ENCODE assay signal across 1 cellular context in the genomic region with DNA sequence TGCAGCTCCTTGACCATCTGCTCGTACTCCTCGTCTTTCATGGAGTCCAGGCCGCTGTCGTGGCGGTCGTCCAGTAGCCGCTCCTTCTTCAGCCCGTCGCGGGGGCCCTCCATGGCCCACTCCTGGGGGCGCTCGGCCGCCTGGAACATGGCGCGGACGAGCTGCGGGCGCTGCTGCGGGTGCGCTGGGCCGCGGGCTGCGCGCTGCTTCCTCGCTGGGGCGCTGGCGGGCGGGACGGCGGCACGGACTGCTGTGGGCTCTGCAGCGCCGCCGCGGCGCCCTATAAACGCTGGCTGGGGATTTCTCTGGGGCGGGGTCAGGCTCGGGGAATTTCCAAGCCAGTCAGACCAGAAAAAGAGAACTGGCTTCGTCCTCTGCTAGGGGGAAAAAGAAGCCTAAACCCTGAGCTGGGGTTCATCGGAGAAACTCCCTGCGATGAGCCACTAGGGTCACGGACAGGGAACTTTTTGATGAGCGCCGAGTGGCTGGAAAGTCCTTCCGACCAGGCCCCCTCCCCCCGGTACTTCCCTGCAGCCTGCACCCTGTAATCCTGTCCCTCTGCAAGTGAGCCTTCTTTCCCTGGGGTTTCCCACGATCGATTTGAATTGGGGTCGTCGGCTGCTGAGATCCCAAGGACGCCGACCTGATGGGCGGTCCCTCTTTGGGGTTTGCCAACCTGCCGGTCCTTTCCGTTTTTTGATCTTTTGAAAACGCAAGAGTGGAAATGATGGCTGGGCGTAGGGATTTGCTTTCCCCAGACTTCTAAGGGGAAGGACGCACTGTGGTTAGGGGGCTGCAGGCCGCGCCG.
TF ChIP-seq lines count a peak whose summit lies in the region.

A gene with protein sequence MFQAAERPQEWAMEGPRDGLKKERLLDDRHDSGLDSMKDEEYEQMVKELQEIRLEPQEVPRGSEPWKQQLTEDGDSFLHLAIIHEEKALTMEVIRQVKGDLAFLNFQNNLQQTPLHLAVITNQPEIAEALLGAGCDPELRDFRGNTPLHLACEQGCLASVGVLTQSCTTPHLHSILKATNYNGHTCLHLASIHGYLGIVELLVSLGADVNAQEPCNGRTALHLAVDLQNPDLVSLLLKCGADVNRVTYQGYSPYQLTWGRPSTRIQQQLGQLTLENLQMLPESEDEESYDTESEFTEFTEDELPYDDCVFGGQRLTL (minus strand): TSS at position 254 of the 808 bp plus-strand sequence. CDS start 105 bp downstream, at position 149.

TF ChIP-seq in HepG2, 621 proteins besides CTCF, POLR2A, EP300 and RAD21 (continued from another document and continues in another):
- TF ChIP-seq, protein P1, sequence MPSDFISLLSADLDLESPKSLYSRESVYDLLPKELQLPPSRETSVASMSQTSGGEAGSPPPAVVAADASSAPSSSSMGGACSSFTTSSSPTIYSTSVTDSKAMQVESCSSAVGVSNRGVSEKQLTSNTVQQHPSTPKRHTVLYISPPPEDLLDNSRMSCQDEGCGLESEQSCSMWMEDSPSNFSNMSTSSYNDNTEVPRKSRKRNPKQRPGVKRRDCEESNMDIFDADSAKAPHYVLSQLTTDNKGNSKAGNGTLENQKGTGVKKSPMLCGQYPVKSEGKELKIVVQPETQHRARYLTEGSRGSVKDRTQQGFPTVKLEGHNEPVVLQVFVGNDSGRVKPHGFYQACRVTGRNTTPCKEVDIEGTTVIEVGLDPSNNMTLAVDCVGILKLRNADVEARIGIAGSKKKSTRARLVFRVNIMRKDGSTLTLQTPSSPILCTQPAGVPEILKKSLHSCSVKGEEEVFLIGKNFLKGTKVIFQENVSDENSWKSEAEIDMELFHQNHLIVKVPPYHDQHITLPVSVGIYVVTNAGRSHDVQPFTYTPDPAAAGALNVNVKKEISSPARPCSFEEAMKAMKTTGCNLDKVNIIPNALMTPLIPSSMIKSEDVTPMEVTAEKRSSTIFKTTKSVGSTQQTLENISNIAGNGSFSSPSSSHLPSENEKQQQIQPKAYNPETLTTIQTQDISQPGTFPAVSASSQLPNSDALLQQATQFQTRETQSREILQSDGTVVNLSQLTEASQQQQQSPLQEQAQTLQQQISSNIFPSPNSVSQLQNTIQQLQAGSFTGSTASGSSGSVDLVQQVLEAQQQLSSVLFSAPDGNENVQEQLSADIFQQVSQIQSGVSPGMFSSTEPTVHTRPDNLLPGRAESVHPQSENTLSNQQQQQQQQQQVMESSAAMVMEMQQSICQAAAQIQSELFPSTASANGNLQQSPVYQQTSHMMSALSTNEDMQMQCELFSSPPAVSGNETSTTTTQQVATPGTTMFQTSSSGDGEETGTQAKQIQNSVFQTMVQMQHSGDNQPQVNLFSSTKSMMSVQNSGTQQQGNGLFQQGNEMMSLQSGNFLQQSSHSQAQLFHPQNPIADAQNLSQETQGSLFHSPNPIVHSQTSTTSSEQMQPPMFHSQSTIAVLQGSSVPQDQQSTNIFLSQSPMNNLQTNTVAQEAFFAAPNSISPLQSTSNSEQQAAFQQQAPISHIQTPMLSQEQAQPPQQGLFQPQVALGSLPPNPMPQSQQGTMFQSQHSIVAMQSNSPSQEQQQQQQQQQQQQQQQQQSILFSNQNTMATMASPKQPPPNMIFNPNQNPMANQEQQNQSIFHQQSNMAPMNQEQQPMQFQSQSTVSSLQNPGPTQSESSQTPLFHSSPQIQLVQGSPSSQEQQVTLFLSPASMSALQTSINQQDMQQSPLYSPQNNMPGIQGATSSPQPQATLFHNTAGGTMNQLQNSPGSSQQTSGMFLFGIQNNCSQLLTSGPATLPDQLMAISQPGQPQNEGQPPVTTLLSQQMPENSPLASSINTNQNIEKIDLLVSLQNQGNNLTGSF (CRISPR knock-in tag; IDR thresholded peaks at IDR 0.05), result peak; percentile 95
- TF ChIP-seq ZNF251 (CRISPR knock-in tag; IDR thresholded peaks at IDR 0.05) (0 out of 2 replicates have a peak, but pooled peaks have one; percentile 76), NAIF1 (CRISPR knock-in tag; IDR thresholded peaks at IDR 0.05; ENCODE audit: borderline replicate concordance) (no peak), TBL1XR1 (IDR thresholded peaks at IDR 0.05; ENCODE audit: borderline replicate concordance, low read length, partially characterized antibody) (peak; percentile 84), NR2C2 (CRISPR knock-in tag; IDR thresholded peaks at IDR 0.05; ENCODE audit: borderline replicate concordance) (peak; percentile 79), RFXANK (CRISPR knock-in tag; IDR thresholded peaks at IDR 0.05) (peak; percentile 32; the same call in 1 of the 2 replicates), JUND (CRISPR knock-in tag; IDR thresholded peaks at IDR 0.05) (peak; percentile 41; the same call in 1 of the 2 replicates), MBNL3 (CRISPR knock-in tag; conservative IDR thresholded peaks at IDR 0.05) (no peak), ZNF3 (CRISPR knock-in tag; IDR thresholded peaks at IDR 0.05) (peak; percentile 49; the same call in 1 of the 2 replicates), ZNF446 (CRISPR knock-in tag; IDR thresholded peaks at IDR 0.05) (peak; percentile 91), NBN (conservative IDR thresholded peaks at IDR 0.05) (no peak), ARID2 (CRISPR knock-in tag; IDR thresholded peaks at IDR 0.05; ENCODE audit: borderline replicate concordance) (peak; percentile 85; the same call in 1 of the 2 replicates), ZNF343 (CRISPR knock-in tag; IDR thresholded peaks at IDR 0.05) (peak; percentile 74; the same call in 1 of the 2 replicates), PCBP2 (optimal IDR thresholded peaks at IDR 0.05; ENCODE audit: low read depth, low read length, poor library complexity, severe bottlenecking) (peak; percentile 87), ZNF484 (CRISPR knock-in tag; IDR thresholded peaks at IDR 0.05; ENCODE audit: borderline replicate concordance, low read depth) (no peak), MYC (CRISPR knock-in tag; IDR thresholded peaks at IDR 0.05; ENCODE audit: borderline replicate concordance) (peak; percentile 64), DPF2 (CRISPR knock-in tag; IDR thresholded peaks at IDR 0.05; ENCODE audit: borderline replicate concordance, low read depth) (peak; percentile 70), TBX2 (CRISPR knock-in tag; IDR thresholded peaks at IDR 0.05; ENCODE audit: borderline replicate concordance) (peak; percentile 54), SCMH1 (CRISPR knock-in tag; IDR thresholded peaks at IDR 0.05; ENCODE audit: borderline replicate concordance) (no peak), NR1H2 (CRISPR knock-in tag; IDR thresholded peaks at IDR 0.05; ENCODE audit: borderline replicate concordance, low read depth) (peak; percentile 62; the same call in 1 of the 2 replicates), KDM2A (CRISPR knock-in tag; IDR thresholded peaks at IDR 0.05; ENCODE audit: borderline replicate concordance, low read depth) (peak; percentile 89), PHB2 (IDR thresholded peaks at IDR 0.05; ENCODE audit: partially characterized antibody) (no peak), NCOA2 (CRISPR knock-in tag; IDR thresholded peaks at IDR 0.05) (peak; percentile 73), ZNF235 (CRISPR knock-in tag; IDR thresholded peaks at IDR 0.05; ENCODE audit: borderline replicate concordance) (peak; percentile 90), ZNF562 (CRISPR knock-in tag; IDR thresholded peaks at IDR 0.05; ENCODE audit: borderline replicate concordance) (no peak), KLF12 (CRISPR knock-in tag; IDR thresholded peaks at IDR 0.05; ENCODE audit: borderline replicate concordance) (peak; percentile 83), ZNF776 (CRISPR knock-in tag; IDR thresholded peaks at IDR 0.05) (peak; percentile 83; the same call in 1 of the 2 replicates), ZNF782 (CRISPR knock-in tag; IDR thresholded peaks at IDR 0.05; ENCODE audit: borderline replicate concordance) (no peak; the same call in 1 of the 2 replicates), HOXA3 (CRISPR knock-in tag; IDR thresholded peaks at IDR 0.05) (peak; percentile 88), EHMT2 (IDR thresholded peaks at IDR 0.05; ENCODE audit: borderline replicate concordance, low read depth, low read length) (no peak), ZNF7 (CRISPR knock-in tag; IDR thresholded peaks at IDR 0.05) (peak; percentile 35; the same call in 1 of the 2 replicates), FOXM1 (CRISPR knock-in tag; IDR thresholded peaks at IDR 0.05) (peak; percentile 84; the same call in 1 of the 2 replicates), ZNF460 (CRISPR knock-in tag; IDR thresholded peaks at IDR 0.05; ENCODE audit: borderline replicate concordance) (peak; percentile 56; the same call in 1 of the 2 replicates)
- TF ChIP-seq, protein P2, sequence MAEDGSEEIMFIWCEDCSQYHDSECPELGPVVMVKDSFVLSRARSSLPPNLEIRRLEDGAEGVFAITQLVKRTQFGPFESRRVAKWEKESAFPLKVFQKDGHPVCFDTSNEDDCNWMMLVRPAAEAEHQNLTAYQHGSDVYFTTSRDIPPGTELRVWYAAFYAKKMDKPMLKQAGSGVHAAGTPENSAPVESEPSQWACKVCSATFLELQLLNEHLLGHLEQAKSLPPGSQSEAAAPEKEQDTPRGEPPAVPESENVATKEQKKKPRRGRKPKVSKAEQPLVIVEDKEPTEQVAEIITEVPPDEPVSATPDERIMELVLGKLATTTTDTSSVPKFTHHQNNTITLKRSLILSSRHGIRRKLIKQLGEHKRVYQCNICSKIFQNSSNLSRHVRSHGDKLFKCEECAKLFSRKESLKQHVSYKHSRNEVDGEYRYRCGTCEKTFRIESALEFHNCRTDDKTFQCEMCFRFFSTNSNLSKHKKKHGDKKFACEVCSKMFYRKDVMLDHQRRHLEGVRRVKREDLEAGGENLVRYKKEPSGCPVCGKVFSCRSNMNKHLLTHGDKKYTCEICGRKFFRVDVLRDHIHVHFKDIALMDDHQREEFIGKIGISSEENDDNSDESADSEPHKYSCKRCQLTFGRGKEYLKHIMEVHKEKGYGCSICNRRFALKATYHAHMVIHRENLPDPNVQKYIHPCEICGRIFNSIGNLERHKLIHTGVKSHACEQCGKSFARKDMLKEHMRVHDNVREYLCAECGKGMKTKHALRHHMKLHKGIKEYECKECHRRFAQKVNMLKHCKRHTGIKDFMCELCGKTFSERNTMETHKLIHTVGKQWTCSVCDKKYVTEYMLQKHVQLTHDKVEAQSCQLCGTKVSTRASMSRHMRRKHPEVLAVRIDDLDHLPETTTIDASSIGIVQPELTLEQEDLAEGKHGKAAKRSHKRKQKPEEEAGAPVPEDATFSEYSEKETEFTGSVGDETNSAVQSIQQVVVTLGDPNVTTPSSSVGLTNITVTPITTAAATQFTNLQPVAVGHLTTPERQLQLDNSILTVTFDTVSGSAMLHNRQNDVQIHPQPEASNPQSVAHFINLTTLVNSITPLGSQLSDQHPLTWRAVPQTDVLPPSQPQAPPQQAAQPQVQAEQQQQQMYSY (CRISPR knock-in tag; IDR thresholded peaks at IDR 0.05), result peak; percentile 86
- TF ChIP-seq, protein P3, sequence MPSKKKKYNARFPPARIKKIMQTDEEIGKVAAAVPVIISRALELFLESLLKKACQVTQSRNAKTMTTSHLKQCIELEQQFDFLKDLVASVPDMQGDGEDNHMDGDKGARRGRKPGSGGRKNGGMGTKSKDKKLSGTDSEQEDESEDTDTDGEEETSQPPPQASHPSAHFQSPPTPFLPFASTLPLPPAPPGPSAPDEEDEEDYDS (CRISPR knock-in tag; IDR thresholded peaks at IDR 0.05), result peak; percentile 99
- TF ChIP-seq, protein P4, sequence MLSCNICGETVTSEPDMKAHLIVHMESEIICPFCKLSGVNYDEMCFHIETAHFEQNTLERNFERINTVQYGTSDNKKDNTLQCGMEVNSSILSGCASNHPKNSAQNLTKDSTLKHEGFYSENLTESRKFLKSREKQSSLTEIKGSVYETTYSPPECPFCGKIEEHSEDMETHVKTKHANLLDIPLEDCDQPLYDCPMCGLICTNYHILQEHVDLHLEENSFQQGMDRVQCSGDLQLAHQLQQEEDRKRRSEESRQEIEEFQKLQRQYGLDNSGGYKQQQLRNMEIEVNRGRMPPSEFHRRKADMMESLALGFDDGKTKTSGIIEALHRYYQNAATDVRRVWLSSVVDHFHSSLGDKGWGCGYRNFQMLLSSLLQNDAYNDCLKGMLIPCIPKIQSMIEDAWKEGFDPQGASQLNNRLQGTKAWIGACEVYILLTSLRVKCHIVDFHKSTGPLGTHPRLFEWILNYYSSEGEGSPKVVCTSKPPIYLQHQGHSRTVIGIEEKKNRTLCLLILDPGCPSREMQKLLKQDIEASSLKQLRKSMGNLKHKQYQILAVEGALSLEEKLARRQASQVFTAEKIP (CRISPR knock-in tag; IDR thresholded peaks at IDR 0.05; ENCODE audit: borderline replicate concordance), result no peak
- TF ChIP-seq, protein P5, sequence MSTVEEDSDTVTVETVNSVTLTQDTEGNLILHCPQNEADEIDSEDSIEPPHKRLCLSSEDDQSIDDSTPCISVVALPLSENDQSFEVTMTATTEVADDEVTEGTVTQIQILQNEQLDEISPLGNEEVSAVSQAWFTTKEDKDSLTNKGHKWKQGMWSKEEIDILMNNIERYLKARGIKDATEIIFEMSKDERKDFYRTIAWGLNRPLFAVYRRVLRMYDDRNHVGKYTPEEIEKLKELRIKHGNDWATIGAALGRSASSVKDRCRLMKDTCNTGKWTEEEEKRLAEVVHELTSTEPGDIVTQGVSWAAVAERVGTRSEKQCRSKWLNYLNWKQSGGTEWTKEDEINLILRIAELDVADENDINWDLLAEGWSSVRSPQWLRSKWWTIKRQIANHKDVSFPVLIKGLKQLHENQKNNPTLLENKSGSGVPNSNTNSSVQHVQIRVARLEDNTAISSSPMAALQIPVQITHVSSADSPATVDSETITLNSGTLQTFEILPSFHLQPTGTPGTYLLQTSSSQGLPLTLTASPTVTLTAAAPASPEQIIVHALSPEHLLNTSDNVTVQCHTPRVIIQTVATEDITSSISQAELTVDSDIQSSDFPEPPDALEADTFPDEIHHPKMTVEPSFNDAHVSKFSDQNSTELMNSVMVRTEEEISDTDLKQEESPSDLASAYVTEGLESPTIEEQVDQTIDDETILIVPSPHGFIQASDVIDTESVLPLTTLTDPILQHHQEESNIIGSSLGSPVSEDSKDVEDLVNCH (CRISPR knock-in tag; IDR thresholded peaks at IDR 0.05), result no peak
- TF ChIP-seq, protein P6, sequence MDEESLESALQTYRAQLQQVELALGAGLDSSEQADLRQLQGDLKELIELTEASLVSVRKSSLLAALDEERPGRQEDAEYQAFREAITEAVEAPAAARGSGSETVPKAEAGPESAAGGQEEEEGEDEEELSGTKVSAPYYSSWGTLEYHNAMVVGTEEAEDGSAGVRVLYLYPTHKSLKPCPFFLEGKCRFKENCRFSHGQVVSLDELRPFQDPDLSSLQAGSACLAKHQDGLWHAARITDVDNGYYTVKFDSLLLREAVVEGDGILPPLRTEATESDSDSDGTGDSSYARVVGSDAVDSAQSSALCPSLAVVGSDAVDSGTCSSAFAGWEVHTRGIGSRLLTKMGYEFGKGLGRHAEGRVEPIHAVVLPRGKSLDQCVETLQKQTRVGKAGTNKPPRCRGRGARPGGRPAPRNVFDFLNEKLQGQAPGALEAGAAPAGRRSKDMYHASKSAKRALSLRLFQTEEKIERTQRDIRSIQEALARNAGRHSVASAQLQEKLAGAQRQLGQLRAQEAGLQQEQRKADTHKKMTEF (CRISPR knock-in tag; IDR thresholded peaks at IDR 0.05), result peak; percentile 83
- TF ChIP-seq, protein P7, sequence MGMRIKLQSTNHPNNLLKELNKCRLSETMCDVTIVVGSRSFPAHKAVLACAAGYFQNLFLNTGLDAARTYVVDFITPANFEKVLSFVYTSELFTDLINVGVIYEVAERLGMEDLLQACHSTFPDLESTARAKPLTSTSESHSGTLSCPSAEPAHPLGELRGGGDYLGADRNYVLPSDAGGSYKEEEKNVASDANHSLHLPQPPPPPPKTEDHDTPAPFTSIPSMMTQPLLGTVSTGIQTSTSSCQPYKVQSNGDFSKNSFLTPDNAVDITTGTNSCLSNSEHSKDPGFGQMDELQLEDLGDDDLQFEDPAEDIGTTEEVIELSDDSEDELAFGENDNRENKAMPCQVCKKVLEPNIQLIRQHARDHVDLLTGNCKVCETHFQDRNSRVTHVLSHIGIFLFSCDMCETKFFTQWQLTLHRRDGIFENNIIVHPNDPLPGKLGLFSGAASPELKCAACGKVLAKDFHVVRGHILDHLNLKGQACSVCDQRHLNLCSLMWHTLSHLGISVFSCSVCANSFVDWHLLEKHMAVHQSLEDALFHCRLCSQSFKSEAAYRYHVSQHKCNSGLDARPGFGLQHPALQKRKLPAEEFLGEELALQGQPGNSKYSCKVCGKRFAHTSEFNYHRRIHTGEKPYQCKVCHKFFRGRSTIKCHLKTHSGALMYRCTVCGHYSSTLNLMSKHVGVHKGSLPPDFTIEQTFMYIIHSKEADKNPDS (CRISPR knock-in tag; IDR thresholded peaks at IDR 0.05), result peak; percentile 87; the same call in 1 of the 2 replicates
